Comparison of ENCODE assay signal across 20 cellular contexts in the genomic region with DNA sequence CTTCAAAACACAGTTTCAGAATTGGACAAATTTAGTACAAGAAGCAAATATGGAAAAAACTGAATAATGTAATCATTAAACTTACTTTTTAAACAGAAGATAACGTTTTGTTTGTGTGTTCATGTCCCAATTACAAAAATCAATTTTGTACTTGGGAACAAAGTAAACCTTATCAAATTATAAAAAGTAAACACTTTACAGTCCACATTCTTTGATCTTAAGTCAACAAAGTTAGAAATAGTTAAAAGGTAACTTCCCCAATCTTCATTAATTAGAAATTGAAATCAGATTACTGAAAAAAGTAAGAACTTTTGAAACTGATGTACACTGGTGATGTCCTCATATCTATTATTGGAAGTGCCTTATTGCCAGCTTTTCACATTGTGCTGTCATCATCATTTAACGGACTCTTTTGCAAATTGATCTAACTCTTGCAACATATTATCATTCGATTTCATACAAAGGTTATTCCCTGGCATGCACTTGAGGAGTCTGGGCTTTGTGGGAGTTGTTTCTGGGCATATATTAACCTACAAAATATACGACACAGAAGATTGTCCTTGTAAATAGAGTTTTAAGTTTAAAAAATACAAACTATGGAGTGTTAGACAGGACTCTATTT. TPM values are rescaled to one million over a fixed set of nuclear protein-coding genes. Genes with fewer than 3 reads are reported as not detected.
DNase-seq lines count a peak whose midpoint lies in the region; ATAC-seq, FAIRE-seq and TF ChIP-seq lines count a peak whose summit lies in the region.
"Had no signal": no experiment of that assay in that cellular context is flagged by ENCODE, and none has a peak within 500 bp of the region (broad histone marks: within the 10 kb centered on the region; RNA-seq: fewer than 3 reads in every experiment).

No MANE protein-coding gene starts in this region.

- H3K4me2 ChIP-seq in A549 (no peak overlapping the region), HepG2 (ENCODE audit: low read depth, low read length) (no peak overlapping the region)

- no TSS peak for BruUV-seq in HepG2 (replicated peaks; lab: Mats Ljungman, UMichigan)

- 6% methylated on average over 4 of the region's 4 CpGs for WGBS in A549 (ENCODE audit: missing lambda C conversion rate)
- WGBS in body of pancreas, 2 donors = 6 to 7% methylated on average over 4 of the region's 4 CpGs
- WGBS in HepG2 (ENCODE audit: low lambda C conversion rate) = 2% methylated on average over 4 of the region's 4 CpGs
- 9 to 38% (median 28%) methylated on average over 4 of the region's 4 CpGs for WGBS in small intestine, 3 donors

- TF ChIP-seq EP300 in A549 (IDR thresholded peaks at IDR 0.05) (no peak), HepG2 (IDR thresholded peaks at IDR 0.05; ENCODE audit: low read depth in 2 of 2, low read length in 2 of 2) (no peak), HepG2 (CRISPR knock-in tag; IDR thresholded peaks at IDR 0.05; ENCODE audit: borderline replicate concordance) (no peak)

- TF ChIP-seq CTCF in A549 (IDR thresholded peaks at IDR 0.05) = no peak
- no peak for TF ChIP-seq CTCF in body of pancreas (IDR thresholded peaks at IDR 0.05)
- TF ChIP-seq CTCF in HepG2 (CRISPR knock-in tag; IDR thresholded peaks at IDR 0.05) = no peak

- in situ Hi-C loops in HepG2 (cut with HindIII; ENCODE audit: extremely low pct_ligation_motif_present, low pct_unique_long_range_greater_than_20kb) = no loop called here

- H3K9ac ChIP-seq in HepG2 (ENCODE audit: insufficient read depth, low read depth, low read length) = no peak overlapping the region
- H3K9ac ChIP-seq: GM23248 had no signal

- H3K27me3 ChIP-seq in body of pancreas (no peaks in the 10 kb centered on the region), HepG2 (ENCODE audit: control insufficient read depth in 1 of 2, insufficient read depth in 2 of 2, low read length in 2 of 2) (peaks cover 0 to 24% of the 10 kb centered on the region in 2 experiments; a peak in 3 of 5 replicates), small intestine (ENCODE audit: control insufficient read depth in 2 of 2, insufficient read depth in 2 of 2, low read length in 2 of 2) (peaks cover 1 to 2% of the 10 kb centered on the region in 2 donors)

- ATAC-seq in A549 (no peak), body of pancreas (peak; percentile 69), HepG2 (no peak), HG03565 (IDR thresholded peaks at IDR 0.05; ENCODE audit: unreplicated experiment) (no peak)

- H2AFZ ChIP-seq in HepG2 (ENCODE audit: low read length) = no peak overlapping the region
- H2AFZ ChIP-seq: GM23248 had no signal

- no peak for TF ChIP-seq RAD21 in A549 (conservative IDR thresholded peaks at IDR 0.05 in 1 of 2, IDR thresholded peaks at IDR 0.05 in 1 of 2)
- TF ChIP-seq RAD21 in HepG2 (CRISPR knock-in tag; IDR thresholded peaks at IDR 0.05) = no peak

- no peaks in the 10 kb centered on the region for H4K20me1 ChIP-seq in HepG2 (ENCODE audit: insufficient read depth, low read length)

- H3K4me3 ChIP-seq in A549 (no peak overlapping the region), body of pancreas (no peak overlapping the region), HepG2 (replicated peaks in 1 of 3; ENCODE audit: insufficient read depth in 1 of 3, low read depth in 2 of 3, low read length in 3 of 3) (no peak overlapping the region), small intestine (ENCODE audit: low read depth in 1 of 2, low read length in 2 of 2) (no peak overlapping the region)
- H3K4me3 ChIP-seq: GM23248, HAP-1 had no signal

- H3K4me1 ChIP-seq in A549 = no peaks in the 10 kb centered on the region
- peaks cover 43% of the 10 kb centered on the region for H3K4me1 ChIP-seq in body of pancreas
- peaks cover 13% of the 10 kb centered on the region for H3K4me1 ChIP-seq in HepG2 (ENCODE audit: insufficient read depth, low read length)
- no peaks in the 10 kb centered on the region for H3K4me1 ChIP-seq in small intestine (ENCODE audit: control insufficient read depth in 2 of 2, insufficient read depth in 1 of 2, low read depth in 1 of 2, low read length in 1 of 2)
- H3K4me1 ChIP-seq: Caco-2, HAP-1 had no signal

- TF ChIP-seq POLR2A in A549 (IDR thresholded peaks at IDR 0.05; ENCODE audit: low read length) (no peak), body of pancreas (IDR thresholded peaks at IDR 0.05) (no peak), HepG2 (IDR thresholded peaks at IDR 0.05; ENCODE audit: insufficient read depth in 1 of 2, low read depth in 2 of 2, low read length in 2 of 2) (no peak)

- DNase-seq in A549 (ENCODE audit: low read depth in 1 of 2, low spot score in 1 of 2) = no peak
- no peak for DNase-seq in body of pancreas
- no peak for DNase-seq in HepG2 (ENCODE audit: low spot score)
- DNase-seq in small intestine = no peak
- no peak for DNase-seq in activated CD4-positive, alpha-beta T cell treated with anti-CD3 and anti-CD28 coated beads, Interleukin-2, amount 50 U/mL, for 48 hours
- no peak for DNase-seq in activated T-cell treated with anti-CD3 and anti-CD28 coated beads for 4 hours
- DNase-seq: 8988T; ACHN; AML-193; Caco-2; CD4-positive, alpha-beta T cell; GM23248 had no signal

- peak; percentile 13 for FAIRE-seq in A549 (lab: Jason Lieb, UNC)
- no peak for FAIRE-seq in HepG2 (lab: Jason Lieb, UNC)
- peak; percentile 71 for FAIRE-seq in small intestine (lab: Jason Lieb, UNC)
- FAIRE-seq: D721Med, G401.6, GM12891 had no signal

- intact Hi-C loops in body of pancreas (cut with DNase I) = no loop called here
- intact Hi-C loops in HepG2 (cut with micrococcal nuclease; ENCODE audit: unreplicated experiment) = no loop called here

- CTCF ChIA-PET in A549 (lab: Yijun Ruan, JAX) (no interaction called here), HepG2 (lab: Yijun Ruan, JAX; ENCODE audit: low intra/inter-chr PET ratio, low total read pairs) (no interaction called here)

- H3K36me3 ChIP-seq in body of pancreas (replicated peaks in 1 of 2; ENCODE audit: insufficient read depth in 1 of 2, low read depth in 2 of 2) (no peaks in the 10 kb centered on the region), HepG2 (replicated peaks in 1 of 2; ENCODE audit: control insufficient read depth in 1 of 2, insufficient read depth in 2 of 2, low read length in 2 of 2) (no peaks in the 10 kb centered on the region), small intestine (ENCODE audit: control insufficient read depth in 2 of 2, insufficient read depth in 2 of 2, low read length in 2 of 2) (no peaks in the 10 kb centered on the region)
- H3K36me3 ChIP-seq: HAP-1 had no signal

- H3K9me3 ChIP-seq in A549 = peaks cover 6% of the 10 kb centered on the region; the same call in 1 of the 3 replicates
- H3K9me3 ChIP-seq in body of pancreas = no peaks in the 10 kb centered on the region
- no peaks in the 10 kb centered on the region for H3K9me3 ChIP-seq in HepG2 (ENCODE audit: low read length)
- H3K9me3 ChIP-seq in small intestine (ENCODE audit: control insufficient read depth, low read depth) = no peaks in the 10 kb centered on the region
- H3K9me3 ChIP-seq: HAP-1 had no signal

- H3K79me2 ChIP-seq in HepG2 (ENCODE audit: insufficient read depth, low read length) = no peaks in the 10 kb centered on the region

- POLR2A ChIA-PET in A549 (lab: Yijun Ruan, JAX) (no interaction called here), HepG2 (lab: Yijun Ruan, JAX) (no interaction called here)

- H3K27ac ChIP-seq in A549 (no peak overlapping the region), body of pancreas (no peak overlapping the region), HepG2 (ENCODE audit: extremely low read length, insufficient read depth, low read length) (no peak overlapping the region), small intestine (ENCODE audit: low read depth in 1 of 2, low read length in 1 of 2) (no peak overlapping the region)
- H3K27ac ChIP-seq: C4-2B, GM23248 had no signal

RNA-seq across cellular contexts. Expression of a gene that starts 15.1 kb away (rescaled TPM):
- 0.75 and 0.93 TPM in 2 replicates for polyA plus RNA-seq in A549 (2011; rRNA removed)
- polyA plus RNA-seq in A549 (2012; cell fraction: cytosol; rRNA removed) = 0.05 and 0.08 TPM in 2 replicates
- 0.26 and 0.43 TPM in 2 replicates for polyA plus RNA-seq in A549 (2012; cell fraction: nucleus; rRNA removed)
- polyA plus RNA-seq in A549 (2017; fragmentation: RNase III; extraction: RNeasy Plus Mini Kit Qiagen cat#74134 plus additional on column Dnase treatment) = 0.14 to 0.21 TPM (median 0.17 TPM) in 3 replicates
- 0.12 and 0.54 TPM in 2 replicates for polyA minus RNA-seq in A549 (2011; rRNA and poly(A)+ RNA removed)
- 10 to 100 TPM in 1 of 2 donors, 1 to 10 TPM in 1; 3.9 to 18.1 TPM for total RNA-seq in body of pancreas
- total RNA-seq in HepG2 (2016; rRNA removed; fragmentation: Illumina TruSeq; extraction: Trizol) = 0.27 TPM in 1 of 2 replicates, not detected in the other
- not detected in 2 replicates for total RNA-seq in HepG2 (2016; cell fraction: cytosol; rRNA removed; fragmentation: Illumina TruSeq; extraction: Trizol; ENCODE audit: low read depth)
- 0.48 TPM in 1 of 2 replicates, not detected in the other for total RNA-seq in HepG2 (2016; cell fraction: insoluble cytoplasmic fraction; rRNA removed; fragmentation: Illumina TruSeq; extraction: Trizol)
- total RNA-seq in HepG2 (2016; cell fraction: membrane; rRNA removed; fragmentation: Illumina TruSeq; extraction: Trizol) = not detected in 2 replicates
- 0.75 TPM in 1 of 2 replicates, not detected in the other for total RNA-seq in HepG2 (2016; cell fraction: nucleus; rRNA removed; fragmentation: Illumina TruSeq; extraction: Trizol)
- 0.63 and 0.74 TPM in 2 replicates for polyA plus RNA-seq in HepG2 (2011; rRNA removed)
- 0.13 and 0.15 TPM in 2 replicates for polyA plus RNA-seq in HepG2 (2011; cell fraction: cytosol; rRNA removed)
- polyA plus RNA-seq in HepG2 (2011; cell fraction: nucleus; rRNA removed) = 3.2 and 5.0 TPM in 2 replicates
- 0.52 and 1.1 TPM in 2 replicates for polyA plus RNA-seq in HepG2 (2012)
- 0.14 TPM in 1 of 2 replicates, not detected in the other for polyA plus RNA-seq in HepG2 (2016; cell fraction: cytosol; fragmentation: Illumina TruSeq; extraction: Trizol; ENCODE audit: low read depth)
- not detected in 2 replicates for polyA plus RNA-seq in HepG2 (2016; cell fraction: insoluble cytoplasmic fraction; fragmentation: Illumina TruSeq; extraction: Trizol; ENCODE audit: low read depth)
- not detected in 2 replicates for polyA plus RNA-seq in HepG2 (2016; cell fraction: membrane; fragmentation: Illumina TruSeq; extraction: Trizol; ENCODE audit: low read depth)
- polyA plus RNA-seq in HepG2 (2016; cell fraction: nucleus; fragmentation: Illumina TruSeq; extraction: Trizol; ENCODE audit: insufficient read depth, low read depth) = 1.1 TPM in 1 of 2 replicates, not detected in the other
- 0.38 and 0.89 TPM in 2 replicates for polyA minus RNA-seq in HepG2 (2011; rRNA and poly(A)+ RNA removed; ENCODE audit: low replicate concordance)
- not detected in 2 replicates for polyA minus RNA-seq in HepG2 (2011; cell fraction: cytosol; rRNA and poly(A)+ RNA removed)
- 0.25 and 0.77 TPM in 2 replicates for polyA minus RNA-seq in HepG2 (2011; cell fraction: nucleus; rRNA and poly(A)+ RNA removed)
- under 1 TPM in 1 of 3 donors, not detected in 2; 0.48 TPM for polyA plus RNA-seq in small intestine
- total RNA-seq: Caco-2, GM23248, HT-29 had no signal

RNA-seq across cellular contexts. Expression of a gene that starts 53.4 kb away (rescaled TPM):
- polyA plus RNA-seq in A549 (2011; rRNA removed) (not detected in 2 replicates), A549 (2017; fragmentation: RNase III; extraction: RNeasy Plus Mini Kit Qiagen cat#74134 plus additional on column Dnase treatment) (not detected in 3 replicates), HepG2 (2011; rRNA removed) (not detected in 2 replicates), small intestine (under 1 TPM in 1 of 3 donors, not detected in 2; 0.24 TPM)
- not detected in 2 replicates for polyA plus RNA-seq in A549 (2012; cell fraction: cytosol; rRNA removed)
- polyA plus RNA-seq in A549 (2012; cell fraction: nucleus; rRNA removed) = not detected in 2 replicates
- not detected in 2 replicates for polyA minus RNA-seq in A549 (2011; rRNA and poly(A)+ RNA removed)
- total RNA-seq in body of pancreas (1 to 10 TPM; 1.0 to 2.0 TPM), HepG2 (2016; rRNA removed; fragmentation: Illumina TruSeq; extraction: Trizol) (not detected in 2 replicates)
- not detected in 2 replicates for total RNA-seq in HepG2 (2016; cell fraction: cytosol; rRNA removed; fragmentation: Illumina TruSeq; extraction: Trizol; ENCODE audit: low read depth)
- not detected in 2 replicates for total RNA-seq in HepG2 (2016; cell fraction: insoluble cytoplasmic fraction; rRNA removed; fragmentation: Illumina TruSeq; extraction: Trizol)
- not detected in 2 replicates for total RNA-seq in HepG2 (2016; cell fraction: membrane; rRNA removed; fragmentation: Illumina TruSeq; extraction: Trizol)
- total RNA-seq in HepG2 (2016; cell fraction: nucleus; rRNA removed; fragmentation: Illumina TruSeq; extraction: Trizol) = not detected in 2 replicates
- polyA plus RNA-seq in HepG2 (2011; cell fraction: cytosol; rRNA removed) = not detected in 2 replicates
- not detected in 2 replicates for polyA plus RNA-seq in HepG2 (2011; cell fraction: nucleus; rRNA removed)
- polyA plus RNA-seq in HepG2 (2012) = 0.19 TPM in 1 of 2 replicates, not detected in the other
- not detected in 2 replicates for polyA plus RNA-seq in HepG2 (2016; cell fraction: cytosol; fragmentation: Illumina TruSeq; extraction: Trizol; ENCODE audit: low read depth)
- not detected in 2 replicates for polyA plus RNA-seq in HepG2 (2016; cell fraction: insoluble cytoplasmic fraction; fragmentation: Illumina TruSeq; extraction: Trizol; ENCODE audit: low read depth)
- polyA plus RNA-seq in HepG2 (2016; cell fraction: membrane; fragmentation: Illumina TruSeq; extraction: Trizol; ENCODE audit: low read depth) = not detected in 2 replicates
- polyA plus RNA-seq in HepG2 (2016; cell fraction: nucleus; fragmentation: Illumina TruSeq; extraction: Trizol; ENCODE audit: insufficient read depth, low read depth) = not detected in 2 replicates
- polyA minus RNA-seq in HepG2 (2011; rRNA and poly(A)+ RNA removed; ENCODE audit: low replicate concordance) = not detected in 2 replicates
- not detected in 2 replicates for polyA minus RNA-seq in HepG2 (2011; cell fraction: cytosol; rRNA and poly(A)+ RNA removed)
- not detected in 2 replicates for polyA minus RNA-seq in HepG2 (2011; cell fraction: nucleus; rRNA and poly(A)+ RNA removed)
- total RNA-seq: Caco-2, GM23248, H4, HT-29 had no signal
- polyA plus RNA-seq: GM23248 had no signal

RNA-seq across cellular contexts. Expression of a gene that starts 58.3 kb away (rescaled TPM):
- polyA plus RNA-seq in A549 (2011; rRNA removed) (0.45 and 0.96 TPM in 2 replicates), A549 (2017; fragmentation: RNase III; extraction: RNeasy Plus Mini Kit Qiagen cat#74134 plus additional on column Dnase treatment) (0.32 to 0.42 TPM (median 0.37 TPM) in 3 replicates), HepG2 (2011; rRNA removed) (1.1 and 1.4 TPM in 2 replicates), small intestine (under 1 TPM in 2 of 3 donors, not detected in 1; 0.22 to 0.33 TPM)
- 0.18 and 0.26 TPM in 2 replicates for polyA plus RNA-seq in A549 (2012; cell fraction: cytosol; rRNA removed)
- polyA plus RNA-seq in A549 (2012; cell fraction: nucleus; rRNA removed) = 1.8 TPM in 2 replicates
- 0.88 and 1.5 TPM in 2 replicates for polyA minus RNA-seq in A549 (2011; rRNA and poly(A)+ RNA removed)
- total RNA-seq in body of pancreas (10 to 100 TPM in 1 of 2 donors, 1 to 10 TPM in 1; 3.9 to 11.2 TPM), HepG2 (2016; rRNA removed; fragmentation: Illumina TruSeq; extraction: Trizol) (0.32 and 0.46 TPM in 2 replicates)
- total RNA-seq in HepG2 (2016; cell fraction: cytosol; rRNA removed; fragmentation: Illumina TruSeq; extraction: Trizol; ENCODE audit: low read depth) = 0.18 and 0.30 TPM in 2 replicates
- total RNA-seq in HepG2 (2016; cell fraction: insoluble cytoplasmic fraction; rRNA removed; fragmentation: Illumina TruSeq; extraction: Trizol) = 0.07 and 0.45 TPM in 2 replicates
- 0.12 and 0.17 TPM in 2 replicates for total RNA-seq in HepG2 (2016; cell fraction: membrane; rRNA removed; fragmentation: Illumina TruSeq; extraction: Trizol)
- total RNA-seq in HepG2 (2016; cell fraction: nucleus; rRNA removed; fragmentation: Illumina TruSeq; extraction: Trizol) = 0.81 and 0.88 TPM in 2 replicates
- 0.23 and 0.45 TPM in 2 replicates for polyA plus RNA-seq in HepG2 (2011; cell fraction: cytosol; rRNA removed)
- 9.5 and 13.6 TPM in 2 replicates for polyA plus RNA-seq in HepG2 (2011; cell fraction: nucleus; rRNA removed)
- 1.6 and 1.9 TPM in 2 replicates for polyA plus RNA-seq in HepG2 (2012)
- polyA plus RNA-seq in HepG2 (2016; cell fraction: cytosol; fragmentation: Illumina TruSeq; extraction: Trizol; ENCODE audit: low read depth) = 0.08 TPM in 1 of 2 replicates, not detected in the other
- 0.12 and 0.16 TPM in 2 replicates for polyA plus RNA-seq in HepG2 (2016; cell fraction: insoluble cytoplasmic fraction; fragmentation: Illumina TruSeq; extraction: Trizol; ENCODE audit: low read depth)
- not detected in 2 replicates for polyA plus RNA-seq in HepG2 (2016; cell fraction: membrane; fragmentation: Illumina TruSeq; extraction: Trizol; ENCODE audit: low read depth)
- 2.1 and 2.9 TPM in 2 replicates for polyA plus RNA-seq in HepG2 (2016; cell fraction: nucleus; fragmentation: Illumina TruSeq; extraction: Trizol; ENCODE audit: insufficient read depth, low read depth)
- 0.51 and 1.7 TPM in 2 replicates for polyA minus RNA-seq in HepG2 (2011; rRNA and poly(A)+ RNA removed; ENCODE audit: low replicate concordance)
- 0.10 TPM in 1 of 2 replicates, not detected in the other for polyA minus RNA-seq in HepG2 (2011; cell fraction: cytosol; rRNA and poly(A)+ RNA removed)
- 2.7 and 3.5 TPM in 2 replicates for polyA minus RNA-seq in HepG2 (2011; cell fraction: nucleus; rRNA and poly(A)+ RNA removed)
